ENCODE assay signal across 11 cellular contexts in the genomic region with DNA sequence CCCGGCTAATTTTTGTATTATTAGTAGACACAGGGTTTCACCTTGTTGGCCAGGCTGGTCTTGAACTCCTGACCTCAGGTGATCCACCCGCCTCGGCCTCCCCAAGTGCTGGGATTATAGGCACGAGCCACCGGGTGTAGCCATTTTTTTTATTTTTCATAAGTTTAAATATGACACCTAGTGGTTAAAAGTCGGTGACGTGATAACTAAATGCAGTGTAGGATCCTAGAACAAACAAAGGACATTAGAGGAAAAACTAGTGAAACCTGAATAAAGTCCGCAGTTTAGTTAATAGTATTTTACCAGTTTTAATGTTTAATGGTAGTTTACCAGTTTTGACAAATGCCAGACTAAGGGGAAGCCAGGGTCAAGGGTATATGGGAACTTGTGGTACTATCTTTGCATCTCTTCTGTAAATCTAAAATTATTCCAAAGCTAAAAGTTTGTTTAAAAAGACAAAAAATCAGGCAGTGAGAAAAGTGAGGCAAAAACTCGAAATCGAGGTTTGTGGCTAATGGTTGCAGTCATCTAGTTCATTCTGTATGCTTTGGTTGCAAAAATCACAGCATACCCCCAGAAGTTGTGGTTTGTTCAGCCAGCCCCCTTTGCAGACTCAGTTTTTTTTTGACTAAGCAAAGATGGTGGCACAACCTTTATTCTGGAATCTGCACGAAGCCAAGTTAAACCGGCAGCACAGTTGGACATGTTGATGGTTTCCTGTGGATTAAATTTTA. TPM values are rescaled to one million over a fixed set of nuclear protein-coding genes. Genes with fewer than 3 reads are reported as not detected.
DNase-seq lines count a peak whose midpoint lies in the region; ATAC-seq and TF ChIP-seq lines count a peak whose summit lies in the region.
"Had no signal": no experiment of that assay in that cellular context is flagged by ENCODE, and none has a peak within 500 bp of the region (broad histone marks: within the 10 kb centered on the region; RNA-seq: fewer than 3 reads in every experiment).

No MANE protein-coding gene starts in this region.

- TF ChIP-seq CTCF in AG04450 (IDR thresholded peaks at IDR 0.05; ENCODE audit: low read depth, low read length): no peak
- TF ChIP-seq CTCF in DOHH2 (IDR thresholded peaks at IDR 0.05; ENCODE audit: low read depth, low read length, poor library complexity, severe bottlenecking): peak; percentile 14
- peak; percentile 14 for TF ChIP-seq CTCF in RWPE2 (IDR thresholded peaks at IDR 0.05; ENCODE audit: poor library complexity, severe bottlenecking)
- no peak for TF ChIP-seq CTCF in liver (IDR thresholded peaks at IDR 0.05; ENCODE audit: low read depth, low read length, missing input control)
- TF ChIP-seq CTCF in nephron progenitor cell (IDR thresholded peaks at IDR 0.05): no peak

- H3K27ac ChIP-seq in AG04450 (ENCODE audit: low read depth, low read length) (peak overlapping the region; percentile 31), DOHH2 (ENCODE audit: low read depth, low read length) (no peak overlapping the region), RWPE2 (ENCODE audit: poor library complexity, severe bottlenecking) (no peak overlapping the region), liver (ENCODE audit: low read depth in 1 of 2, low read length in 2 of 2) (peak overlapping the region; percentile 89 to 92)

- H3K4me1 Mint-ChIP-seq in nephron progenitor cell: peaks cover 12% of the 10 kb centered on the region

- H3K27ac Mint-ChIP-seq in nephron progenitor cell: no peak overlapping the region

- H3K36me3 ChIP-seq in DOHH2 (ENCODE audit: control insufficient read depth, low read length): no peaks in the 10 kb centered on the region
- H3K36me3 ChIP-seq in RWPE2 (ENCODE audit: low read depth): peaks cover 16% of the 10 kb centered on the region; the same call in 1 of the 2 replicates
- H3K36me3 ChIP-seq in liver (ENCODE audit: control insufficient read depth in 4 of 4, insufficient read depth in 3 of 4, low read depth in 1 of 4, low read length in 3 of 4): peaks cover 23 to 50% (median 45%) of the 10 kb centered on the region in 4 donors

- H3K9me3 Mint-ChIP-seq in nephron progenitor cell: no peaks in the 10 kb centered on the region
- H3K9me3 Mint-ChIP-seq: activated CD4-positive, alpha-beta T cell treated with anti-CD3 and anti-CD28 coated beads, Interleukin-2, amount 10 ng/mL, durations not matched to agents 7 days and 5 days had no signal

- peaks cover 6% of the 10 kb centered on the region; the same call in 1 of the 2 replicates for H3K9me3 ChIP-seq in AG04450 (ENCODE audit: control insufficient read depth, insufficient read depth, low read length)
- no peaks in the 10 kb centered on the region for H3K9me3 ChIP-seq in DOHH2 (ENCODE audit: control insufficient read depth, insufficient read depth, low read length)
- H3K9me3 ChIP-seq in RWPE2 (ENCODE audit: severe bottlenecking): no peaks in the 10 kb centered on the region
- H3K9me3 ChIP-seq in liver (ENCODE audit: control insufficient read depth in 4 of 4, low read length in 3 of 4): no peaks in the 10 kb centered on the region

- ATAC-seq in RWPE2 (ENCODE audit: low read depth): no peak
- no peak for ATAC-seq in HG03565 (IDR thresholded peaks at IDR 0.05; ENCODE audit: unreplicated experiment)

- H3K4me1 ChIP-seq in DOHH2 (ENCODE audit: control insufficient read depth, low read length): peaks cover 20% of the 10 kb centered on the region
- no peaks in the 10 kb centered on the region for H3K4me1 ChIP-seq in RWPE2 (ENCODE audit: insufficient read depth, poor library complexity, severe bottlenecking)
- H3K4me1 ChIP-seq in liver (ENCODE audit: control insufficient read depth in 4 of 4, insufficient read depth in 4 of 4, low read length in 3 of 4): peaks cover 12 to 40% (median 26%) of the 10 kb centered on the region in 4 donors

- TF ChIP-seq RAD21 in liver (IDR thresholded peaks at IDR 0.05): no peak

- H3K27me3 Mint-ChIP-seq in nephron progenitor cell (ENCODE audit: low read depth, poor library complexity): no peaks in the 10 kb centered on the region
- H3K27me3 Mint-ChIP-seq: activated CD4-positive, alpha-beta T cell treated with anti-CD3 and anti-CD28 coated beads, Interleukin-2, amount 10 ng/mL, durations not matched to agents 7 days and 5 days had no signal

- peak overlapping the region; percentile 44 for H3K4me2 ChIP-seq in DOHH2 (ENCODE audit: low read length)

- peaks cover 2% of the 10 kb centered on the region; the same call in 1 of the 2 replicates for H3F3A ChIP-seq in DOHH2 (ENCODE audit: control insufficient read depth, insufficient read depth)

- H4K20me1 ChIP-seq in DOHH2 (ENCODE audit: control insufficient read depth, insufficient read depth, low read depth, low read length): no peaks in the 10 kb centered on the region

- no peaks in the 10 kb centered on the region for H3K79me2 ChIP-seq in DOHH2 (ENCODE audit: control insufficient read depth, low read length)

- POLR2A ChIA-PET in AG04450 (lab: Yijun Ruan, JAX): interaction anchor here (1.0 to 1.8 kb wide), 3 partner anchors 17 to 29 kb away, joined by 3 to 11 read pairs (median 6); a partner anchor contains a TSS

- H3K4me3 ChIP-seq in AG04450 (ENCODE audit: low read depth, low read length) (no peak overlapping the region), DOHH2 (ENCODE audit: low read length) (peak overlapping the region; percentile 40), RWPE2 (ENCODE audit: severe bottlenecking) (no peak overlapping the region), liver (ENCODE audit: low read depth in 1 of 3, low read length in 3 of 3) (no peak overlapping the region)

- no peaks in the 10 kb centered on the region for H3K9me2 ChIP-seq in DOHH2 (replicated peaks; ENCODE audit: control insufficient read depth, low read length)

- peaks cover 37% of the 10 kb centered on the region for H3K36me3 Mint-ChIP-seq in nephron progenitor cell (ENCODE audit: low read depth)

- no peak overlapping the region for H3K9ac ChIP-seq in liver (ENCODE audit: low read depth in 1 of 2, low read length in 2 of 2)

- WGBS in liver: 58% methylated on average over 12 of the region's 12 CpGs

- DNase-seq in AG04450 (ENCODE audit: low read depth, low spot score): no peak
- DNase-seq in RWPE2 (ENCODE audit: low spot score): no peak
- no peak for DNase-seq in amygdala (lab: John Stamatoyannopoulos, UW)
- DNase-seq in stimulated activated CD4-positive, alpha-beta T cell treated with anti-CD3 and anti-CD28 coated beads, Interleukin-4, amount 100 ng/mL, for 4 hours: no peak
- no peak for DNase-seq in nephron progenitor cell
- DNase-seq: NCI-H146, NCI-H774 had no signal

- CTCF ChIA-PET in AG04450 (lab: Charles Lee): interaction anchor here (0.6 kb wide), 1 partner anchor 22 kb away, joined by 3 read pairs; no protein-coding TSS in a partner anchor

- no peak overlapping the region for H3K4me3 Mint-ChIP-seq in nephron progenitor cell

- H3K27me3 ChIP-seq in AG04450 (ENCODE audit: control insufficient read depth, insufficient read depth, low read length): no peaks in the 10 kb centered on the region
- no peaks in the 10 kb centered on the region for H3K27me3 ChIP-seq in DOHH2 (ENCODE audit: control insufficient read depth, low read length)
- H3K27me3 ChIP-seq in RWPE2 (ENCODE audit: insufficient read depth, poor library complexity, severe bottlenecking): no peaks in the 10 kb centered on the region
- H3K27me3 ChIP-seq in liver (ENCODE audit: control insufficient read depth in 4 of 4, insufficient read depth in 4 of 4, low read length in 3 of 4): no peaks in the 10 kb centered on the region

TF ChIP-seq in liver, 16 proteins besides CTCF, POLR2A, EP300 and RAD21 (continues in another document):
- TF ChIP-seq TAF1 (conservative IDR thresholded peaks at IDR 0.05) (no peak), JUND (IDR thresholded peaks at IDR 0.05) (no peak), GABPA (IDR thresholded peaks at IDR 0.05 in 1 of 2, conservative IDR thresholded peaks at IDR 0.05 in 1 of 2) (no peak), RXRA (IDR thresholded peaks at IDR 0.05) (no peak), HNF4G (IDR thresholded peaks at IDR 0.05) (no peak)
- TF ChIP-seq, protein P1, sequence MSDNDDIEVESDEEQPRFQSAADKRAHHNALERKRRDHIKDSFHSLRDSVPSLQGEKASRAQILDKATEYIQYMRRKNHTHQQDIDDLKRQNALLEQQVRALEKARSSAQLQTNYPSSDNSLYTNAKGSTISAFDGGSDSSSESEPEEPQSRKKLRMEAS (IDR thresholded peaks at IDR 0.05): no peak
- TF ChIP-seq, protein P2, sequence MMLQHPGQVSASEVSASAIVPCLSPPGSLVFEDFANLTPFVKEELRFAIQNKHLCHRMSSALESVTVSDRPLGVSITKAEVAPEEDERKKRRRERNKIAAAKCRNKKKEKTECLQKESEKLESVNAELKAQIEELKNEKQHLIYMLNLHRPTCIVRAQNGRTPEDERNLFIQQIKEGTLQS (IDR thresholded peaks at IDR 0.05): no peak
- TF ChIP-seq, protein P3, sequence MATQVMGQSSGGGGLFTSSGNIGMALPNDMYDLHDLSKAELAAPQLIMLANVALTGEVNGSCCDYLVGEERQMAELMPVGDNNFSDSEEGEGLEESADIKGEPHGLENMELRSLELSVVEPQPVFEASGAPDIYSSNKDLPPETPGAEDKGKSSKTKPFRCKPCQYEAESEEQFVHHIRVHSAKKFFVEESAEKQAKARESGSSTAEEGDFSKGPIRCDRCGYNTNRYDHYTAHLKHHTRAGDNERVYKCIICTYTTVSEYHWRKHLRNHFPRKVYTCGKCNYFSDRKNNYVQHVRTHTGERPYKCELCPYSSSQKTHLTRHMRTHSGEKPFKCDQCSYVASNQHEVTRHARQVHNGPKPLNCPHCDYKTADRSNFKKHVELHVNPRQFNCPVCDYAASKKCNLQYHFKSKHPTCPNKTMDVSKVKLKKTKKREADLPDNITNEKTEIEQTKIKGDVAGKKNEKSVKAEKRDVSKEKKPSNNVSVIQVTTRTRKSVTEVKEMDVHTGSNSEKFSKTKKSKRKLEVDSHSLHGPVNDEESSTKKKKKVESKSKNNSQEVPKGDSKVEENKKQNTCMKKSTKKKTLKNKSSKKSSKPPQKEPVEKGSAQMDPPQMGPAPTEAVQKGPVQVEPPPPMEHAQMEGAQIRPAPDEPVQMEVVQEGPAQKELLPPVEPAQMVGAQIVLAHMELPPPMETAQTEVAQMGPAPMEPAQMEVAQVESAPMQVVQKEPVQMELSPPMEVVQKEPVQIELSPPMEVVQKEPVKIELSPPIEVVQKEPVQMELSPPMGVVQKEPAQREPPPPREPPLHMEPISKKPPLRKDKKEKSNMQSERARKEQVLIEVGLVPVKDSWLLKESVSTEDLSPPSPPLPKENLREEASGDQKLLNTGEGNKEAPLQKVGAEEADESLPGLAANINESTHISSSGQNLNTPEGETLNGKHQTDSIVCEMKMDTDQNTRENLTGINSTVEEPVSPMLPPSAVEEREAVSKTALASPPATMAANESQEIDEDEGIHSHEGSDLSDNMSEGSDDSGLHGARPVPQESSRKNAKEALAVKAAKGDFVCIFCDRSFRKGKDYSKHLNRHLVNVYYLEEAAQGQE (IDR thresholded peaks at IDR 0.05): no peak

RNA-seq across cellular contexts. Expression of a gene that starts 29.6 kb away (rescaled TPM):
- polyA plus RNA-seq in AG04450 (2011; rRNA removed): 40.0 and 57.2 TPM in 2 replicates
- polyA minus RNA-seq in AG04450 (2011; rRNA and poly(A)+ RNA removed): 75.6 and 111 TPM in 2 replicates
- total RNA-seq in liver: 10 to 100 TPM; 17.9 to 53.0 TPM
- 10 to 100 TPM; 49.7 to 51.3 TPM for polyA plus RNA-seq in liver

RNA-seq across cellular contexts. Expression of a gene that starts 51.6 kb away (rescaled TPM):
- polyA plus RNA-seq in AG04450 (2011; rRNA removed) (55.2 and 69.7 TPM in 2 replicates), liver (10 to 100 TPM; 18.7 to 72.3 TPM)
- 32.3 and 36.2 TPM in 2 replicates for polyA minus RNA-seq in AG04450 (2011; rRNA and poly(A)+ RNA removed)
- 100 to 1,000 TPM in 1 of 2 donors, 10 to 100 TPM in 1; 47.1 to 108 TPM for total RNA-seq in liver

Comparison
In these comparisons a context has a peak if more than half of its experiments do, and no peak if none do; other contexts are left out.
1. H3K27ac ChIP-seq: peak in AG04450 (single experiment) and liver (2 of 2); none in DOHH2 (single experiment) and RWPE2 (single experiment).
2. CTCF ChIP-seq: peak in DOHH2 (single experiment) and RWPE2 (single experiment); none in AG04450 (single experiment), liver (single experiment) and nephron progenitor cell (single experiment).